In the genomic region with DNA sequence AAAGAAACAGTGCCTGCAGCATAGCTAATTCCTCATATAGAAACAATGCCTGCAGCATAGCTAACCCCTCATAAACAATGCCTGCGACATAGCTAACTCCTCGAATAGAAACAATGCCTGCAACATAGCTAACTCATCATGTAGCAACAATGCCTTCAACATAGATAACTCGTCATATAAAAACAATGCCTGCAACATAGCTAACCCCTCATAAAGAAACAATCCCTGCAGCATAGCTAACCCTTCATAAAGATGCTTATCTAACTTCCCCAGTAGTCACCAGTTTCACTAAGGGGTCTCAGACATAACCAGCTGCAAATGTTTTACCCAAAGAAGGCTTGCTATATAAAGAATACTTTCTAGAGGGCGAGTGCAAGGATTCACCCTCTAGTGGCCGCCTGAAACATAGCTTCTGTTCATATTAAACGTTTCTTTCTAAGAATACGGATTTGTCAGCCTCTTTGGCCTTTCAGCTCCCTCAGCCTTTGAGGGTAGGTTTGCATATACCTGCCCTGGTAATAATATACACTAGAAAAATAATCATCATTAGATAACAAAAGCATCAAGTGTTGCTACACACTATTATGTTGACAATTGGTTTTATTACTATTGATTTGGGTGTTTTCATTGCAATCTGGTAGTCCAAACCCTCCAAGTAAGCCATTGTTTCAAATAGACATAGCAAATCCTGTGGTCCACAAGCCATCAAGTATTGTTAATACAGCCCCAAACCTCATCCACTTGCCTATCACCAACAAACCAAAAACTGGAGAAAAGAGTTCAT, we compare ENCODE assay signal across 8 cellular contexts. TPM values are rescaled to one million over a fixed set of nuclear protein-coding genes. Genes with fewer than 3 reads are reported as not detected.
DNase-seq lines count a peak whose midpoint lies in the region; ATAC-seq and TF ChIP-seq lines count a peak whose summit lies in the region.

No MANE protein-coding gene starts in this region.

- H3K27me3 Mint-ChIP-seq in MCF 10A (ENCODE audit: insufficient read depth, unreplicated experiment): no peaks in the 10 kb centered on the region
- no peaks in the 10 kb centered on the region for H3K27me3 Mint-ChIP-seq in T-helper 2 cell treated with Interferon-gamma antibody and Interleukin-4, amounts not matched to agents 5 μg/mL and 100 μg/mL, for 36 hours (ENCODE audit: low read depth)

- no peaks in the 10 kb centered on the region for H3K4me1 Mint-ChIP-seq in MCF 10A (ENCODE audit: insufficient read depth, unreplicated experiment)
- H3K4me1 Mint-ChIP-seq in T-helper 2 cell treated with Interferon-gamma antibody and Interleukin-4, amounts not matched to agents 5 μg/mL and 100 μg/mL, for 36 hours (ENCODE audit: low read depth): peaks cover 5% of the 10 kb centered on the region

- H3K9me3 ChIP-seq in breast epithelium (no peaks in the 10 kb centered on the region), SJCRH30 (replicated peaks) (no peaks in the 10 kb centered on the region)

- no peaks in the 10 kb centered on the region for H3K36me3 Mint-ChIP-seq in MCF 10A (ENCODE audit: insufficient read depth, unreplicated experiment)
- peaks cover 19% of the 10 kb centered on the region for H3K36me3 Mint-ChIP-seq in T-helper 2 cell treated with Interferon-gamma antibody and Interleukin-4, amounts not matched to agents 5 μg/mL and 100 μg/mL, for 36 hours (ENCODE audit: low read depth)

- ATAC-seq in HG03095 (IDR thresholded peaks at IDR 0.05; ENCODE audit: unreplicated experiment) (no peak), HG03039 (IDR thresholded peaks at IDR 0.05; ENCODE audit: unreplicated experiment) (no peak)

- DNase-seq in MCF 10A (ENCODE audit: unreplicated experiment) (peak; percentile 35), breast epithelium (ENCODE audit: low spot score in 2 of 2) (no peak), SJCRH30 (peak; percentile 13 to 43), glomerular visceral epithelial cell (ENCODE audit: extremely low spot score) (peak; percentile 11), superior temporal gyrus (ENCODE audit: extremely low spot score) (peak; percentile 58)
- no peak for DNase-seq in T-helper 2 cell treated with Interferon-gamma antibody and Interleukin-4, amounts not matched to agents 5 μg/mL and 100 μg/mL, for 36 hours (ENCODE audit: low spot score)

- H3K27ac ChIP-seq in breast epithelium: no peak overlapping the region
- H3K27ac ChIP-seq in SJCRH30: no peak overlapping the region

- no peaks in the 10 kb centered on the region for H3K27me3 ChIP-seq in breast epithelium
- no peaks in the 10 kb centered on the region for H3K27me3 ChIP-seq in SJCRH30

- intact Hi-C loops in MCF 10A (cut with micrococcal nuclease) (loop anchor here (1.0 kb wide), 1 partner anchor 11 kb away; no protein-coding TSS in a partner anchor), breast epithelium (cut with DNase I; ENCODE audit: low total_unique reads) (no loop called here)

- H3K4me3 ChIP-seq in breast epithelium (no peak overlapping the region), SJCRH30 (no peak overlapping the region)

- CTCF ChIA-PET in MCF 10A (lab: Yijun Ruan, JAX): interaction anchor here (0.6 to 3.7 kb wide), 31 partner anchors 9 to 1715 kb away, joined by 3 to 25 read pairs (median 4); no protein-coding TSS in a partner anchor

- H3K9me3 Mint-ChIP-seq in MCF 10A (ENCODE audit: unreplicated experiment): no peaks in the 10 kb centered on the region
- H3K9me3 Mint-ChIP-seq in T-helper 2 cell treated with Interferon-gamma antibody and Interleukin-4, amounts not matched to agents 5 μg/mL and 100 μg/mL, for 36 hours: no peaks in the 10 kb centered on the region

- BruUV-seq in MCF 10A (replicated peaks; lab: Mats Ljungman, UMichigan): no TSS peak

- no peak for TF ChIP-seq POLR2A in breast epithelium (IDR thresholded peaks at IDR 0.05)

- H3K27ac Mint-ChIP-seq in MCF 10A (ENCODE audit: low read depth, unreplicated experiment): no peak overlapping the region
- no peak overlapping the region for H3K27ac Mint-ChIP-seq in T-helper 2 cell treated with Interferon-gamma antibody and Interleukin-4, amounts not matched to agents 5 μg/mL and 100 μg/mL, for 36 hours

- H3K4me3 Mint-ChIP-seq in MCF 10A (ENCODE audit: unreplicated experiment): no peak overlapping the region
- H3K4me3 Mint-ChIP-seq in T-helper 2 cell treated with Interferon-gamma antibody and Interleukin-4, amounts not matched to agents 5 μg/mL and 100 μg/mL, for 36 hours: no peak overlapping the region

- no peaks in the 10 kb centered on the region for H3K36me3 ChIP-seq in breast epithelium
- H3K36me3 ChIP-seq in SJCRH30: no peaks in the 10 kb centered on the region

- H3K4me1 ChIP-seq in breast epithelium: no peaks in the 10 kb centered on the region
- no peaks in the 10 kb centered on the region for H3K4me1 ChIP-seq in SJCRH30

- POLR2A ChIA-PET in MCF 10A (lab: Yijun Ruan, JAX): interaction anchor here (0.7 to 1.4 kb wide), 3 partner anchors 31 to 270 kb away, joined by 3 read pairs; partner anchors contain the start of gene MTMR10

- peak; percentile 47 for TF ChIP-seq CTCF in MCF 10A (IDR thresholded peaks at IDR 0.05; ENCODE audit: unreplicated experiment)
- peak in 1 of 3 donors; percentile 25 for TF ChIP-seq CTCF in breast epithelium (IDR thresholded peaks at IDR 0.05)

RNA-seq across cellular contexts. Expression of gene FAN1, which starts 44.4 kb away (rescaled TPM):
- total RNA-seq in MCF 10A (2022): 22.4 and 29.8 TPM in 2 replicates
- 10 to 100 TPM; 13.1 to 20.9 (median 15.4) TPM for total RNA-seq in breast epithelium
- total RNA-seq in SJCRH30 (2014; rRNA removed; shearing (Covaris generic)): 21.5 TPM in 2 replicates

Comparison
In these comparisons a context has a peak if more than half of its experiments do, and no peak if none do; other contexts are left out.
1. DNase-seq: peak in MCF 10A (single experiment), SJCRH30 (2 of 2), glomerular visceral epithelial cell (single experiment) and superior temporal gyrus (single experiment); none in breast epithelium (0 of 2) and T-helper 2 cell treated with Interferon-gamma antibody and Interleukin-4, amounts not matched to agents 5 μg/mL and 100 μg/mL, for 36 hours (single experiment).